ENCODE assay signal across 24 cellular contexts in the genomic region with DNA sequence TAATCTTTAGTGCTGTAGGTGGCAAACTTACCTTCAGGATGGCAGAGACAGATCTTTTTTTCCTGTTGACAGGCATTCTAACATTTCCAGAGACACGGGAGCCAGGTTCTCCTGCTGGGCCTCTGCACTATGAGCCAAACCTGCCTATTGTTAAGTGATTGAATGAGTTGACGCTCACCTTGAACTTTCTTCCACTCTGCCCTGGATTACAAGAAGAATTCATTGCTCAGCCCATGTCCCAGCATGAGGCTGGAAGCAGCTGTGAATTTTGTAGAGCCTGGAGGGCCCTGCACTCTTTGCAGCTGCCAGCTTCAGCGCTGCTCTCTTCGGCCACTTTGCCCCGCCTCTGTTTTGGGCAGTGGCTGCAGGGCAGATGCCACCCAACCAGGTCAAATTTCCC. TPM values are rescaled to one million over a fixed set of nuclear protein-coding genes. Genes with fewer than 3 reads are reported as not detected.
DNase-seq lines count a peak whose midpoint lies in the region; ATAC-seq and TF ChIP-seq lines count a peak whose summit lies in the region.
"Had no signal": no experiment of that assay in that cellular context is flagged by ENCODE, and none has a peak within 500 bp of the region (broad histone marks: within the 10 kb centered on the region; RNA-seq: fewer than 3 reads in every experiment).

No MANE protein-coding gene starts in this region.

- no peak for DNase-seq in stimulated activated naive CD8-positive, alpha-beta T cell treated with anti-CD3 and anti-CD28 coated beads, Interleukin-15, Interleukin-2, amounts not matched to agents 100 U/mL and 50 U/mL, for 24 hours
- DNase-seq in WTC11 (ENCODE audit: low spot score), result no peak
- DNase-seq in mesothelial cell of epicardium (ENCODE audit: low spot score in 2 of 2, unreplicated experiment in 2 of 2), result no peak
- no peak for DNase-seq in DMS53 (lab: John Stamatoyannopoulos, UW)
- DNase-seq in foreskin melanocyte, result no peak
- DNase-seq: ACHN; C1 segment of cervical spinal cord; CD8-positive, alpha-beta memory T cell; DMS79; HCEC 1CT; Kasumi-1; MG63; NCI-H1048; NCI-H1436; NCI-H2029 treated with DMSO at 0.1 percent for 48 hours; NCI-H510A; NCI-H774; RPMI8226; SHP77 treated with DMSO at 0.1 percent for 48 hours had no signal

- TF ChIP-seq CTCF in WTC11 (IDR thresholded peaks at IDR 0.05), result no peak
- no peak for TF ChIP-seq CTCF in mesothelial cell of epicardium (IDR thresholded peaks at IDR 0.05; ENCODE audit: unreplicated experiment)

- no peak for ATAC-seq in stimulated activated naive CD8-positive, alpha-beta T cell treated with anti-CD3 and anti-CD28 coated beads, Interleukin-15, Interleukin-2, amounts not matched to agents 100 U/mL and 50 U/mL, for 24 hours
- ATAC-seq in WTC11, result no peak
- ATAC-seq in GM18873 (IDR thresholded peaks at IDR 0.05; ENCODE audit: low FRiP score, unreplicated experiment), result no peak
- ATAC-seq: SK-N-SH treated with all-trans-retinoic acid at 6 μM for 48 hours had no signal

- H3K9me3 Mint-ChIP-seq in stimulated activated naive CD8-positive, alpha-beta T cell treated with anti-CD3 and anti-CD28 coated beads, Interleukin-15, Interleukin-2, amounts not matched to agents 100 ng/mL and 50 ng/mL, for 24 hours, result peaks cover 8% of the 10 kb centered on the region
- H3K9me3 Mint-ChIP-seq in WTC11 (peaks cover 12% of the 10 kb centered on the region), mesothelial cell of epicardium (no peaks in the 10 kb centered on the region)
- H3K9me3 Mint-ChIP-seq: CD8-positive, alpha-beta memory T cell; IgD-negative memory B cell had no signal

- no peak overlapping the region for H3K4me3 Mint-ChIP-seq in stimulated activated naive CD8-positive, alpha-beta T cell treated with anti-CD3 and anti-CD28 coated beads, Interleukin-15, Interleukin-2, amounts not matched to agents 100 ng/mL and 50 ng/mL, for 24 hours
- no peak overlapping the region for H3K4me3 Mint-ChIP-seq in WTC11
- H3K4me3 Mint-ChIP-seq in mesothelial cell of epicardium, result no peak overlapping the region
- H3K4me3 Mint-ChIP-seq: IgD-negative memory B cell had no signal

- H3K27ac Mint-ChIP-seq in stimulated activated naive CD8-positive, alpha-beta T cell treated with anti-CD3 and anti-CD28 coated beads, Interleukin-15, Interleukin-2, amounts not matched to agents 100 ng/mL and 50 ng/mL, for 24 hours, result peak overlapping the region; percentile 69
- H3K27ac Mint-ChIP-seq in WTC11, result peak overlapping the region; percentile 41; the same call in 1 of the 2 replicates
- H3K27ac Mint-ChIP-seq in mesothelial cell of epicardium, result peak overlapping the region; percentile 43
- H3K27ac Mint-ChIP-seq: IgD-negative memory B cell had no signal

- H3K4me1 Mint-ChIP-seq in stimulated activated naive CD8-positive, alpha-beta T cell treated with anti-CD3 and anti-CD28 coated beads, Interleukin-15, Interleukin-2, amounts not matched to agents 100 ng/mL and 50 ng/mL, for 24 hours (ENCODE audit: low read depth), result peaks cover 47% of the 10 kb centered on the region
- H3K4me1 Mint-ChIP-seq in WTC11, result peaks cover 66% of the 10 kb centered on the region
- H3K4me1 Mint-ChIP-seq in mesothelial cell of epicardium, result peaks cover 33% of the 10 kb centered on the region

- CTCF ChIA-PET in WTC11 (lab: Charles Lee), result interaction anchor here (0.8 kb wide), 1 partner anchor 46 kb away, joined by 3 read pairs; no protein-coding TSS in a partner anchor

- no peaks in the 10 kb centered on the region for H3K36me3 Mint-ChIP-seq in stimulated activated naive CD8-positive, alpha-beta T cell treated with anti-CD3 and anti-CD28 coated beads, Interleukin-15, Interleukin-2, amounts not matched to agents 100 ng/mL and 50 ng/mL, for 24 hours (ENCODE audit: low read depth)
- H3K36me3 Mint-ChIP-seq in WTC11 (peaks cover 7% of the 10 kb centered on the region), mesothelial cell of epicardium (no peaks in the 10 kb centered on the region)
- H3K36me3 Mint-ChIP-seq: CD8-positive, alpha-beta memory T cell; IgD-negative memory B cell had no signal

- no peaks in the 10 kb centered on the region for H3K27me3 Mint-ChIP-seq in stimulated activated naive CD8-positive, alpha-beta T cell treated with anti-CD3 and anti-CD28 coated beads, Interleukin-15, Interleukin-2, amounts not matched to agents 100 ng/mL and 50 ng/mL, for 24 hours
- H3K27me3 Mint-ChIP-seq in WTC11 (ENCODE audit: low read depth), result no peaks in the 10 kb centered on the region
- peaks cover 8% of the 10 kb centered on the region for H3K27me3 Mint-ChIP-seq in mesothelial cell of epicardium (ENCODE audit: low read depth)

- POLR2A ChIA-PET in WTC11 (lab: Charles Lee), result no interaction called here

TF ChIP-seq in WTC11, 78 proteins besides CTCF, POLR2A, EP300 and RAD21:
- TF ChIP-seq E2F4 (CRISPR knock-in tag; IDR thresholded peaks at IDR 0.05; ENCODE audit: borderline replicate concordance, low read depth), result no peak
- no peak for TF ChIP-seq SMAD3 (CRISPR knock-in tag; IDR thresholded peaks at IDR 0.05; ENCODE audit: borderline replicate concordance)
- no peak for TF ChIP-seq TEAD4 (CRISPR knock-in tag; IDR thresholded peaks at IDR 0.05)
- no peak for TF ChIP-seq NFATC4 (CRISPR knock-in tag; IDR thresholded peaks at IDR 0.05)
TF ChIP-seq in WTC11: peak in this region for 0.

RNA-seq across cellular contexts. Expression of gene SLC7A5, which starts 9.4 kb away (rescaled TPM):
- total RNA-seq in WTC11 (2021) (105 to 197 TPM (median 107 TPM) in 3 replicates), mesothelial cell of epicardium (64.7 to 70.0 TPM (median 69.4 TPM) in 3 replicates)

RNA-seq across cellular contexts. Expression of gene CA5A, which starts 57.6 kb away (rescaled TPM):
- total RNA-seq in WTC11 (2021) (not detected in 3 replicates), mesothelial cell of epicardium (not detected in 3 replicates)
- total RNA-seq: CD8-positive, alpha-beta memory T cell; HT1080 had no signal
